ENCODE assay signal across 1 cellular context in the genomic region with DNA sequence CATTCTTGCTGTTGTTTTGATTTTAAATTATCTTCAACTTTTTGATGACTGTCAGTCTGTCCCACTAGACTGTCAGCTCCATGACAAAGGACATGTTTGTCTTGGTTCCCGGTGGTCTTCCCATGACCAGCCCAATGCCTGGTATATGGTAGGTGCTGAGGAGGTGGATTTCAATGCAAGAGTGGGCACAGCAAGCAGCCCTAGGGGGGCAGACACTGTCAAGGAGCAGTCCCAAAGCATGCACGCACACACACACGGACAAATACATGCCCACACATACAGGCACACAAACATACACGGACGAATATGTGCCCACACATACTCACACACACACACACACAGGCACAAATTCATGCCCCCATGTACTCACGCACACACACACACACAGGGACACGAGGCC.
TF ChIP-seq lines count a peak whose summit lies in the region.

No MANE protein-coding gene starts in this region.

TF ChIP-seq in HepG2, 621 proteins besides CTCF, POLR2A, EP300 and RAD21:
- TF ChIP-seq ZNF101 (CRISPR knock-in tag; IDR thresholded peaks at IDR 0.05; ENCODE audit: borderline replicate concordance, low read depth) (no peak), TBX3 (IDR thresholded peaks at IDR 0.05; ENCODE audit: borderline replicate concordance) (no peak), ZNF552 (CRISPR knock-in tag; IDR thresholded peaks at IDR 0.05; ENCODE audit: borderline replicate concordance) (no peak), ZBTB21 (CRISPR knock-in tag; IDR thresholded peaks at IDR 0.05) (no peak), ZBTB33 (CRISPR knock-in tag; IDR thresholded peaks at IDR 0.05) (no peak)
